Comparison of ENCODE assay signal across 8 cellular contexts in the genomic region with DNA sequence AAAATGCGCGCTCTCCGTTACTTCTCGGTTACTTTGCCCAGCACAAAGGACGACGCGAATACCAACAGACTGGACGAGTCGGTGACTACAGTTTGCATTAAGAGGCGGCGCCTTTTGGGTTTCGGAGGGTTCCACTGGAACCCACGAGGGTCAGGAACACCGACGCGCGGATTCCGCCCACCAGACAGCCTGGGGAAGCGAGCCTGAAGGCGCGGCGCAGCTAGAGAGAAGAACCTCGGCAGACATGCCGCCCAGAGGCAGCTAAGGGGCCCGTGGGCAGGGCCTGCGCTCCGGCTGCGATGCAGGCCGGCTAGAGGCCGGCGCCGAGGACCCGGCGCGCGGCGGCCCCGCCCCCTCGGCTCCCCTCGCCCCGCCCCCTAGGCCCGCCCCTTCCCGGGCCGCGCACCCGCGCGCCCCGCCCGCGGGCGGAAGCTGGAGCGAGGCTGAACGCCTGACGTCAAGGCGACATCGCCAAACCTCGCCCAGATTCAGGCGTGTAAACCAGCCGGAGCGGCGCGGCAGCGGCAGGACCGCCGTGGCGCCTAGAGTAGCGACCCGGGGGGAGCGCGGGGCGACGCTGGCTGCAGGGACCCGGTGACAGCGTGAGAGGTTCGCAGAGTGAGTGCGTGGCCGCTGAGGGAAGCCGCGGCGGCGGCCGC. TPM values are rescaled to one million over a fixed set of nuclear protein-coding genes. Genes with fewer than 3 reads are reported as not detected.
A peak's percentile ranks its signal among the peaks of the same experiment; 100 is the strongest.
DNase-seq lines count a peak whose midpoint lies in the region; ATAC-seq and TF ChIP-seq lines count a peak whose summit lies in the region.

RAP1B (plus strand) TSS at position 465 of the 659 bp plus-strand sequence. CDS start 37,826 bp downstream, outside the sequence.

- H3K4me1 Mint-ChIP-seq in endodermal cell = peaks cover 42% of the 10 kb centered on the region

- H3K9me3 ChIP-seq in endodermal cell (ENCODE audit: control insufficient read depth, low read length) = no peaks in the 10 kb centered on the region

- ATAC-seq in GM21367 (IDR thresholded peaks at IDR 0.05; ENCODE audit: unreplicated experiment) = peak; percentile 71

- H3K36me3 Mint-ChIP-seq in endodermal cell (ENCODE audit: low read depth) = peaks cover 17% of the 10 kb centered on the region

- H3K27me3 Mint-ChIP-seq in endodermal cell (ENCODE audit: insufficient read depth) = no peaks in the 10 kb centered on the region

- H3K27ac Mint-ChIP-seq in endodermal cell = peak within 1 kb of the TSS; percentile 99

- TF ChIP-seq CTCF in endodermal cell (conservative IDR thresholded peaks at IDR 0.05) = no peak

- no peaks in the 10 kb centered on the region for H3K27me3 ChIP-seq in endodermal cell (ENCODE audit: control insufficient read depth, insufficient read depth, low read length, poor library complexity, severe bottlenecking)

- 0% methylated on average over 40 to 83 of the region's 83 CpGs for WGBS in endodermal cell (ENCODE audit: insufficient coverage in 1 of 2, insufficient read length in 1 of 2), 2 experiments

- DNase-seq in COR-L47 (lab: John Stamatoyannopoulos, UW) (peak; percentile 84), HT1080 (ENCODE audit: low read depth) (peak; percentile 63), NOMO-1 treated with dmso at 0.1 percent for 144 hours (lab: John Stamatoyannopoulos, UW; ENCODE audit: unreplicated experiment) (peak; percentile 77), endodermal cell (peak; percentile 96), mesenteric fat pad (ENCODE audit: low spot score) (peak; percentile 97)
- peak; percentile 60 for DNase-seq in activated CD8-positive, alpha-beta memory T cell treated with anti-CD3 and anti-CD28 coated beads, Interleukin-2, amount 50 U/mL, for 1 hour (ENCODE audit: extremely low read depth)
- peak; percentile 74 for DNase-seq in stimulated activated CD8-positive, alpha-beta memory T cell treated with anti-CD3 and anti-CD28 coated beads, Interleukin-15, amount 100 ng/mL, for 1 hour (ENCODE audit: low read depth)

- H3K4me3 Mint-ChIP-seq in endodermal cell = peak within 1 kb of the TSS; percentile 91

- H3K27ac ChIP-seq in endodermal cell (ENCODE audit: low read depth, low read length) = peak within 1 kb of the TSS; percentile 99

- H3K9ac ChIP-seq in endodermal cell (ENCODE audit: extremely low read depth, low read length, poor library complexity, severe bottlenecking) = peak within 1 kb of the TSS; percentile 85

- peaks cover under 1% of the 10 kb centered on the region for H3K9me3 Mint-ChIP-seq in endodermal cell

- H3K4me1 ChIP-seq in endodermal cell (ENCODE audit: control insufficient read depth, insufficient read depth, low read length) = peaks cover 4% of the 10 kb centered on the region

- peak within 1 kb of the TSS; percentile 93 for H3K4me3 ChIP-seq in endodermal cell (ENCODE audit: low read length)

- H3K36me3 ChIP-seq in endodermal cell (ENCODE audit: control insufficient read depth, insufficient read depth, low read length) = peaks cover 7% of the 10 kb centered on the region

RNA-seq across cellular contexts. Expression of gene RAP1B, which starts in this region (rescaled TPM):
- total RNA-seq in HT1080 (2014; rRNA removed; shearing (Covaris generic)) = 183 and 229 TPM in 2 replicates
- 320 and 386 TPM in 2 replicates for polyA plus RNA-seq in HT1080 (2015; cell fraction: cytosol; rRNA removed)
- 157 and 158 TPM in 2 replicates for polyA plus RNA-seq in HT1080 (2015; cell fraction: nucleus; rRNA removed)
- total RNA-seq in endodermal cell (100 to 1,000 TPM; 100 to 102 TPM), mesenteric fat pad (323 TPM)
- polyA plus RNA-seq in endodermal cell (2013, experiment 1 of 2) = 132 TPM
- polyA plus RNA-seq in endodermal cell (2013, experiment 2 of 2) = 132 TPM

Comparison
In these comparisons a context has a peak if more than half of its experiments do, and no peak if none do; other contexts are left out.
1. Peak in every context shown above with its lines: DNase-seq, ATAC-seq, H3K4me3 ChIP-seq and H3K27ac ChIP-seq.